8 cellular contexts compared by ENCODE assay signal in the genomic region with DNA sequence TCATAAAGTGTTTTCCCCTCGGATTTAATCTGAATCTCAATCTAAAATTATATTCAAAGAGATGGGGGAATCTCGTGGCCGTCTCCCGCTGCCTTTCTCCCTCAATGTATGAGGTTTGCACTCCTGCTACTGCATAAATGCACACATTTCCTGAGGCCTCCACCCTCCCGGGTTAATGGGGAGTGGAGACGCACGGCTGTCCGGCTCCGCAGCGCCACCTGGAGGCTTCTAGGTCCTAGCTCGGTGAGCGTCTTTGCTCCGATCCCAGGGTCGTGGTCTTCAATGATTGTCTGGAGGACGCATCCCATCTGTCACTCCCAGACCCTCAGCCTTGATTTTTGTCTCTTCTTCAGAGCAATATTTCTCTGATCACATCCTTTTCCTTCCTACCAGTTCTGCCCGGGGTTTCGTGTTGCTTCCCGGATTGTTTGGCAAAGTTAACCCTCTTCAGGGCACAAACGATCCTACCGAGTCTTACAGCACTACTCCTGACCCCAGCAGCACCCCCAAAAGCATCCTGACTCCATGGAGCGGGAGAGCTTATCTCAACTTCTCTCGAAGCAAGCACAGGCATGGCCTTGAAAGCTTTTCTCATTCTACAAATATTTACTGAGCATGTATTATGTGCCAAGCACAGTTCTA. TPM values are rescaled to one million over a fixed set of nuclear protein-coding genes. Genes with fewer than 3 reads are reported as not detected.
A peak's percentile ranks its signal among the peaks of the same experiment; 100 is the strongest.
DNase-seq lines count a peak whose midpoint lies in the region; FAIRE-seq and TF ChIP-seq lines count a peak whose summit lies in the region.

Gene LMO1, minus strand, starts transcription at position 110 of the 642 bp plus-strand sequence. CDS start 516 bp downstream, outside the sequence.

- peak; percentile 92 for TF ChIP-seq CTCF in AG10803 (conservative IDR thresholded peaks at IDR 0.05; ENCODE audit: low read length)

- H3K27me3 ChIP-seq in muscle layer of colon (ENCODE audit: control insufficient read depth in 1 of 2, insufficient read depth in 2 of 2, low read length in 2 of 2): peaks cover 24 to 45% of the 10 kb centered on the region in 2 donors

- no peaks in the 10 kb centered on the region for H3K9me3 ChIP-seq in muscle layer of colon (ENCODE audit: low read length)

- peaks cover 7% of the 10 kb centered on the region for H3K4me1 ChIP-seq in muscle layer of colon (ENCODE audit: insufficient read depth, low read length)

- DNase-seq in AG10803 (ENCODE audit: low read depth) (peak; percentile 46), GM19239 (ENCODE audit: insufficient read length, low spot score) (peak; percentile 97), HT1080 (ENCODE audit: low read depth) (peak; percentile 60), NOMO-1 treated with DMSO at 0.1 percent for 48 hours (lab: John Stamatoyannopoulos, UW; ENCODE audit: unreplicated experiment) (peak; percentile 50), erythroblast (lab: John Stamatoyannopoulos, UW) (peak; percentile 51 to 77)
- DNase-seq in activated CD8-positive, alpha-beta memory T cell treated with anti-CD3 and anti-CD28 coated beads, Interleukin-2, amount 50 U/mL, for 4 hours: peak; percentile 68
- peak; percentile 62 for DNase-seq in stimulated activated CD8-positive, alpha-beta memory T cell treated with anti-CD3 and anti-CD28 coated beads, Interleukin-4, amount 100 ng/mL, for 24 hours (ENCODE audit: low read depth)

- no peaks in the 10 kb centered on the region for H3K36me3 ChIP-seq in muscle layer of colon (ENCODE audit: insufficient read depth, low read length)

- H3K27ac ChIP-seq in muscle layer of colon (ENCODE audit: low read depth, low read length): peak within 1 kb of the TSS; percentile 14

- FAIRE-seq in GM19239 (lab: Jason Lieb, UNC): peak; percentile 62

- H3K4me3 ChIP-seq in AG10803 (ENCODE audit: low read length): peak within 1 kb of the TSS; percentile 41
- peak within 1 kb of the TSS; percentile 37 to 57 for H3K4me3 ChIP-seq in muscle layer of colon (ENCODE audit: low read depth in 1 of 2, low read length in 2 of 2)

- H3K9ac ChIP-seq in muscle layer of colon (ENCODE audit: low read length): no peak within 1 kb of the TSS

- TF ChIP-seq POLR2A in erythroblast (IDR thresholded peaks at IDR 0.05; ENCODE audit: low read length): no peak

RNA-seq across cellular contexts. Expression of gene LMO1, which starts in this region (rescaled TPM):
- total RNA-seq in HT1080 (2014; rRNA removed; shearing (Covaris generic)): 0.18 and 0.30 TPM in 2 replicates
- 0.14 and 0.22 TPM in 2 replicates for polyA plus RNA-seq in HT1080 (2015; cell fraction: cytosol; rRNA removed)
- polyA plus RNA-seq in HT1080 (2015; cell fraction: nucleus; rRNA removed): 1.5 TPM in 1 of 2 replicates, not detected in the other

Comparison
In these comparisons a context has a peak if more than half of its experiments do, and no peak if none do; other contexts are left out.
1. Peak in every context shown above with its lines: DNase-seq, H3K4me3 ChIP-seq and H3K27ac ChIP-seq.
2. DNase-seq: peak in every context shown above with its lines; median percentile 97 in GM19239; 68 in activated CD8-positive, alpha-beta memory T cell treated with anti-CD3 and anti-CD28 coated beads, Interleukin-2, amount 50 U/mL, for 4 hours; 64 in erythroblast; 62 in stimulated activated CD8-positive, alpha-beta memory T cell treated with anti-CD3 and anti-CD28 coated beads, Interleukin-4, amount 100 ng/mL, for 24 hours; 60 in HT1080; 50 in NOMO-1 treated with DMSO at 0.1 percent for 48 hours; 46 in AG10803.